In the genomic region with DNA sequence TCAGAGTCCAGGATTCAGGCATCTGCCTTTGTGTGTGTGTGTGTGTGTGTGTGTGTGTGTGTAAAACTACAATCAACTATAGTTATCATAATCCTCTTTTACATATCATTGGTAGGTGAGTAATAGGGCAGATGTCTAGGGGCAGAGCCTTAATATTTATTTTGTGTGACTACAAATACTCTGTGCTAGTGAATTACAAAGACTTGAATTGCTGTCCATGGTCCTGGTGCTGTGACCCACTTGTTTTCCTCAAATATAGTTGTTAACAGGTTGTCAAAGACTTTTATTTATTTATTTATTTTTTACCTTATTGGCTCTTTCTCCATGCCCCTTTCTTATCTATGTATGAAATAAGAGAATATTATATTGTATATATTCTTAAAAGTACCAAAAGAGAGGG, we compare ENCODE assay signal across 2 cellular contexts.
TF ChIP-seq lines count a peak whose summit lies in the region.

No MANE protein-coding gene starts in this region.

TF ChIP-seq in HepG2, 621 proteins besides CTCF, POLR2A, EP300 and RAD21:
- TF ChIP-seq, protein P1, sequence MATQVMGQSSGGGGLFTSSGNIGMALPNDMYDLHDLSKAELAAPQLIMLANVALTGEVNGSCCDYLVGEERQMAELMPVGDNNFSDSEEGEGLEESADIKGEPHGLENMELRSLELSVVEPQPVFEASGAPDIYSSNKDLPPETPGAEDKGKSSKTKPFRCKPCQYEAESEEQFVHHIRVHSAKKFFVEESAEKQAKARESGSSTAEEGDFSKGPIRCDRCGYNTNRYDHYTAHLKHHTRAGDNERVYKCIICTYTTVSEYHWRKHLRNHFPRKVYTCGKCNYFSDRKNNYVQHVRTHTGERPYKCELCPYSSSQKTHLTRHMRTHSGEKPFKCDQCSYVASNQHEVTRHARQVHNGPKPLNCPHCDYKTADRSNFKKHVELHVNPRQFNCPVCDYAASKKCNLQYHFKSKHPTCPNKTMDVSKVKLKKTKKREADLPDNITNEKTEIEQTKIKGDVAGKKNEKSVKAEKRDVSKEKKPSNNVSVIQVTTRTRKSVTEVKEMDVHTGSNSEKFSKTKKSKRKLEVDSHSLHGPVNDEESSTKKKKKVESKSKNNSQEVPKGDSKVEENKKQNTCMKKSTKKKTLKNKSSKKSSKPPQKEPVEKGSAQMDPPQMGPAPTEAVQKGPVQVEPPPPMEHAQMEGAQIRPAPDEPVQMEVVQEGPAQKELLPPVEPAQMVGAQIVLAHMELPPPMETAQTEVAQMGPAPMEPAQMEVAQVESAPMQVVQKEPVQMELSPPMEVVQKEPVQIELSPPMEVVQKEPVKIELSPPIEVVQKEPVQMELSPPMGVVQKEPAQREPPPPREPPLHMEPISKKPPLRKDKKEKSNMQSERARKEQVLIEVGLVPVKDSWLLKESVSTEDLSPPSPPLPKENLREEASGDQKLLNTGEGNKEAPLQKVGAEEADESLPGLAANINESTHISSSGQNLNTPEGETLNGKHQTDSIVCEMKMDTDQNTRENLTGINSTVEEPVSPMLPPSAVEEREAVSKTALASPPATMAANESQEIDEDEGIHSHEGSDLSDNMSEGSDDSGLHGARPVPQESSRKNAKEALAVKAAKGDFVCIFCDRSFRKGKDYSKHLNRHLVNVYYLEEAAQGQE (IDR thresholded peaks at IDR 0.05; ENCODE audit: borderline replicate concordance in 1 of 2, low read depth in 1 of 2, low read length in 2 of 2) = peak in 1 of 2 experiments; percentile 89
- peak; percentile 57; the same call in 1 of the 2 replicates for TF ChIP-seq MIER2 (CRISPR knock-in tag; IDR thresholded peaks at IDR 0.05)
- TF ChIP-seq PHF5A (CRISPR knock-in tag; IDR thresholded peaks at IDR 0.05; ENCODE audit: low read depth, unreplicated experiment) = no peak

TF ChIP-seq in GM12878, 131 proteins besides CTCF, POLR2A, EP300 and RAD21:
- TF ChIP-seq ZNF207 (IDR thresholded peaks at IDR 0.05; ENCODE audit: borderline replicate concordance) (no peak), DPF2 (IDR thresholded peaks at IDR 0.05) (no peak), CBX5 (IDR thresholded peaks at IDR 0.05; ENCODE audit: low read depth) (no peak), POU2F2 (IDR thresholded peaks at IDR 0.05; ENCODE audit: borderline replicate concordance, low read depth, low read length) (no peak)
- TF ChIP-seq, protein P2, sequence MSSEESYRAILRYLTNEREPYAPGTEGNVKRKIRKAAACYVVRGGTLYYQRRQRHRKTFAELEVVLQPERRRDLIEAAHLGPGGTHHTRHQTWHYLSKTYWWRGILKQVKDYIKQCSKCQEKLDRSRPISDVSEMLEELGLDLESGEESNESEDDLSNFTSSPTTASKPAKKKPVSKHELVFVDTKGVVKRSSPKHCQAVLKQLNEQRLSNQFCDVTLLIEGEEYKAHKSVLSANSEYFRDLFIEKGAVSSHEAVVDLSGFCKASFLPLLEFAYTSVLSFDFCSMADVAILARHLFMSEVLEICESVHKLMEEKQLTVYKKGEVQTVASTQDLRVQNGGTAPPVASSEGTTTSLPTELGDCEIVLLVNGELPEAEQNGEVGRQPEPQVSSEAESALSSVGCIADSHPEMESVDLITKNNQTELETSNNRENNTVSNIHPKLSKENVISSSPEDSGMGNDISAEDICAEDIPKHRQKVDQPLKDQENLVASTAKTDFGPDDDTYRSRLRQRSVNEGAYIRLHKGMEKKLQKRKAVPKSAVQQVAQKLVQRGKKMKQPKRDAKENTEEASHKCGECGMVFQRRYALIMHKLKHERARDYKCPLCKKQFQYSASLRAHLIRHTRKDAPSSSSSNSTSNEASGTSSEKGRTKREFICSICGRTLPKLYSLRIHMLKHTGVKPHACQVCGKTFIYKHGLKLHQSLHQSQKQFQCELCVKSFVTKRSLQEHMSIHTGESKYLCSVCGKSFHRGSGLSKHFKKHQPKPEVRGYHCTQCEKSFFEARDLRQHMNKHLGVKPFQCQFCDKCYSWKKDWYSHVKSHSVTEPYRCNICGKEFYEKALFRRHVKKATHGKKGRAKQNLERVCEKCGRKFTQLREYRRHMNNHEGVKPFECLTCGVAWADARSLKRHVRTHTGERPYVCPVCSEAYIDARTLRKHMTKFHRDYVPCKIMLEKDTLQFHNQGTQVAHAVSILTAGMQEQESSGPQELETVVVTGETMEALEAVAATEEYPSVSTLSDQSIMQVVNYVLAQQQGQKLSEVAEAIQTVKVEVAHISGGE (CRISPR knock-in tag; IDR thresholded peaks at IDR 0.05) = no peak
- TF ChIP-seq, protein P3, sequence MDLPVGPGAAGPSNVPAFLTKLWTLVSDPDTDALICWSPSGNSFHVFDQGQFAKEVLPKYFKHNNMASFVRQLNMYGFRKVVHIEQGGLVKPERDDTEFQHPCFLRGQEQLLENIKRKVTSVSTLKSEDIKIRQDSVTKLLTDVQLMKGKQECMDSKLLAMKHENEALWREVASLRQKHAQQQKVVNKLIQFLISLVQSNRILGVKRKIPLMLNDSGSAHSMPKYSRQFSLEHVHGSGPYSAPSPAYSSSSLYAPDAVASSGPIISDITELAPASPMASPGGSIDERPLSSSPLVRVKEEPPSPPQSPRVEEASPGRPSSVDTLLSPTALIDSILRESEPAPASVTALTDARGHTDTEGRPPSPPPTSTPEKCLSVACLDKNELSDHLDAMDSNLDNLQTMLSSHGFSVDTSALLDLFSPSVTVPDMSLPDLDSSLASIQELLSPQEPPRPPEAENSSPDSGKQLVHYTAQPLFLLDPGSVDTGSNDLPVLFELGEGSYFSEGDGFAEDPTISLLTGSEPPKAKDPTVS (IDR thresholded peaks at IDR 0.05; ENCODE audit: low read depth, low read length) = no peak
- TF ChIP-seq, protein P1 (IDR thresholded peaks at IDR 0.05; ENCODE audit: low read depth, low read length) = peak; percentile 74
- TF ChIP-seq, protein P4, sequence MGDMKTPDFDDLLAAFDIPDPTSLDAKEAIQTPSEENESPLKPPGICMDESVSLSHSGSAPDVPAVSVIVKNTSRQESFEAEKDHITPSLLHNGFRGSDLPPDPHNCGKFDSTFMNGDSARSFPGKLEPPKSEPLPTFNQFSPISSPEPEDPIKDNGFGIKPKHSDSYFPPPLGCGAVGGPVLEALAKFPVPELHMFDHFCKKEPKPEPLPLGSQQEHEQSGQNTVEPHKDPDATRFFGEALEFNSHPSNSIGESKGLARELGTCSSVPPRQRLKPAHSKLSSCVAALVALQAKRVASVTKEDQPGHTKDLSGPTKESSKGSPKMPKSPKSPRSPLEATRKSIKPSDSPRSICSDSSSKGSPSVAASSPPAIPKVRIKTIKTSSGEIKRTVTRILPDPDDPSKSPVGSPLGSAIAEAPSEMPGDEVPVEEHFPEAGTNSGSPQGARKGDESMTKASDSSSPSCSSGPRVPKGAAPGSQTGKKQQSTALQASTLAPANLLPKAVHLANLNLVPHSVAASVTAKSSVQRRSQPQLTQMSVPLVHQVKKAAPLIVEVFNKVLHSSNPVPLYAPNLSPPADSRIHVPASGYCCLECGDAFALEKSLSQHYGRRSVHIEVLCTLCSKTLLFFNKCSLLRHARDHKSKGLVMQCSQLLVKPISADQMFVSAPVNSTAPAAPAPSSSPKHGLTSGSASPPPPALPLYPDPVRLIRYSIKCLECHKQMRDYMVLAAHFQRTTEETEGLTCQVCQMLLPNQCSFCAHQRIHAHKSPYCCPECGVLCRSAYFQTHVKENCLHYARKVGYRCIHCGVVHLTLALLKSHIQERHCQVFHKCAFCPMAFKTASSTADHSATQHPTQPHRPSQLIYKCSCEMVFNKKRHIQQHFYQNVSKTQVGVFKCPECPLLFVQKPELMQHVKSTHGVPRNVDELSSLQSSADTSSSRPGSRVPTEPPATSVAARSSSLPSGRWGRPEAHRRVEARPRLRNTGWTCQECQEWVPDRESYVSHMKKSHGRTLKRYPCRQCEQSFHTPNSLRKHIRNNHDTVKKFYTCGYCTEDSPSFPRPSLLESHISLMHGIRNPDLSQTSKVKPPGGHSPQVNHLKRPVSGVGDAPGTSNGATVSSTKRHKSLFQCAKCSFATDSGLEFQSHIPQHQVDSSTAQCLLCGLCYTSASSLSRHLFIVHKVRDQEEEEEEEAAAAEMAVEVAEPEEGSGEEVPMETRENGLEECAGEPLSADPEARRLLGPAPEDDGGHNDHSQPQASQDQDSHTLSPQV (IDR thresholded peaks at IDR 0.05) = no peak
- TF ChIP-seq, protein P5, sequence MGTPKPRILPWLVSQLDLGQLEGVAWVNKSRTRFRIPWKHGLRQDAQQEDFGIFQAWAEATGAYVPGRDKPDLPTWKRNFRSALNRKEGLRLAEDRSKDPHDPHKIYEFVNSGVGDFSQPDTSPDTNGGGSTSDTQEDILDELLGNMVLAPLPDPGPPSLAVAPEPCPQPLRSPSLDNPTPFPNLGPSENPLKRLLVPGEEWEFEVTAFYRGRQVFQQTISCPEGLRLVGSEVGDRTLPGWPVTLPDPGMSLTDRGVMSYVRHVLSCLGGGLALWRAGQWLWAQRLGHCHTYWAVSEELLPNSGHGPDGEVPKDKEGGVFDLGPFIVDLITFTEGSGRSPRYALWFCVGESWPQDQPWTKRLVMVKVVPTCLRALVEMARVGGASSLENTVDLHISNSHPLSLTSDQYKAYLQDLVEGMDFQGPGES (IDR thresholded peaks at IDR 0.05) = no peak
TF ChIP-seq in GM12878: peak in this region for 1.
